7 cellular contexts compared by ENCODE assay signal in genomic region chr17:55446004-55446403, GRCh38. TPM values are rescaled to one million over a fixed set of nuclear protein-coding genes. Genes with fewer than 3 reads are reported as not detected.
DNase-seq lines count a peak whose midpoint lies in the region; ATAC-seq, FAIRE-seq and TF ChIP-seq lines count a peak whose summit lies in the region.
"Not testable (repeated sequence)": the region's sequence is repeated elsewhere in the genome, so short reads cannot be mapped to it uniquely, and the experiment has no call there.

No MANE protein-coding gene starts in this region.

- H2AFZ ChIP-seq in smooth muscle cell (ENCODE audit: low read depth) = peak overlapping the region; percentile 44

- DNase-seq in A549 (ENCODE audit: low read depth in 1 of 2, low spot score in 1 of 2); smooth muscle cell (lab: John Stamatoyannopoulos, UW; ENCODE audit: unreplicated experiment): not testable (repeated sequence)
- peak; percentile 64 for DNase-seq in adipocyte (ENCODE audit: low read depth)
- peak; percentile 39 for DNase-seq in renal cortical epithelial cell (ENCODE audit: low read depth)

- CTCF ChIA-PET in A549 (lab: Yijun Ruan, JAX) = interaction anchor here (0.7 to 1.3 kb wide), 4 partner anchors 12 to 878 kb away, joined by 4 to 10 read pairs (median 4); no protein-coding TSS in a partner anchor

- H3K36me3 ChIP-seq in adipocyte (ENCODE audit: control insufficient read depth, insufficient read depth, low read length, severe bottlenecking); gastroesophageal sphincter; liver (ENCODE audit: control insufficient read depth in 4 of 4, insufficient read depth in 3 of 4, low read depth in 1 of 4, low read length in 3 of 4); muscle layer of duodenum (ENCODE audit: control insufficient read depth in 1 of 2, insufficient read depth in 2 of 2, low read length in 2 of 2); smooth muscle cell (ENCODE audit: low read depth): not testable (repeated sequence)

- H3K4me2 ChIP-seq in A549 = peak overlapping the region; percentile 47
- H3K4me2 ChIP-seq in smooth muscle cell = not testable (repeated sequence)

- 93% methylated on average over 4 of the region's 4 CpGs for WGBS in A549 (ENCODE audit: missing lambda C conversion rate)
- WGBS in gastroesophageal sphincter (ENCODE audit: low coverage in 1 of 2), 2 donors = 67 to 83% methylated on average over 3 of the region's 4 CpGs
- WGBS in liver = 95% methylated on average over 4 of the region's 4 CpGs
- 98% methylated on average over 4 of the region's 4 CpGs for WGBS in smooth muscle cell (ENCODE audit: low lambda C conversion rate)

- H3K9ac ChIP-seq in adipocyte (ENCODE audit: low read length) (peak overlapping the region; percentile 61), liver (ENCODE audit: low read depth in 1 of 2, low read length in 2 of 2) (peak overlapping the region in 1 of 2 donors; percentile 89)
- H3K9ac ChIP-seq in smooth muscle cell (ENCODE audit: low read depth) = not testable (repeated sequence)

- POLR2A ChIA-PET in A549 (lab: Yijun Ruan, JAX) = interaction anchor here (1.6 to 1.7 kb wide), 2 partner anchors 9 to 12 kb away, joined by 3 to 4 read pairs; no protein-coding TSS in a partner anchor

- H3K27me3 ChIP-seq in adipocyte (replicated peaks; ENCODE audit: control insufficient read depth, insufficient read depth, low read length); gastroesophageal sphincter; liver (ENCODE audit: control insufficient read depth in 4 of 4, insufficient read depth in 4 of 4, low read length in 3 of 4); muscle layer of duodenum (ENCODE audit: low read depth, low read length); smooth muscle cell (ENCODE audit: low read depth): not testable (repeated sequence)

- FAIRE-seq in A549 (lab: Jason Lieb, UNC) = not testable (repeated sequence)

- not testable (repeated sequence) for H3K4me3 ChIP-seq in A549; adipocyte (ENCODE audit: low read length); gastroesophageal sphincter; liver (ENCODE audit: low read depth in 1 of 3, low read length in 3 of 3); muscle layer of duodenum (ENCODE audit: low read depth in 1 of 2, low read length in 2 of 2); smooth muscle cell

- not testable (repeated sequence) for H3K79me2 ChIP-seq in smooth muscle cell (ENCODE audit: low read depth)

- TF ChIP-seq CTCF in A549 (IDR thresholded peaks at IDR 0.05); gastroesophageal sphincter (IDR thresholded peaks at IDR 0.05); liver (IDR thresholded peaks at IDR 0.05; ENCODE audit: low read depth, low read length, missing input control); smooth muscle cell (IDR thresholded peaks at IDR 0.05; ENCODE audit: borderline replicate concordance, insufficient read depth, poor library complexity, severe bottlenecking): not testable (repeated sequence)

- TF ChIP-seq RAD21 in A549 (conservative IDR thresholded peaks at IDR 0.05 in 1 of 2, IDR thresholded peaks at IDR 0.05 in 1 of 2); liver (IDR thresholded peaks at IDR 0.05): not testable (repeated sequence)

- peaks cover 76% of the 10 kb centered on the region for H3K4me1 ChIP-seq in A549
- H3K4me1 ChIP-seq in adipocyte (ENCODE audit: control insufficient read depth, insufficient read depth, low read length) = peaks cover 65% of the 10 kb centered on the region
- H3K4me1 ChIP-seq in gastroesophageal sphincter = peaks cover 8 to 79% (median 25%) of the 10 kb centered on the region in 3 donors
- peaks cover 1 to 25% (median 17%) of the 10 kb centered on the region in 4 donors for H3K4me1 ChIP-seq in liver (ENCODE audit: control insufficient read depth in 4 of 4, insufficient read depth in 4 of 4, low read length in 3 of 4)
- peaks cover 0 to 23% of the 10 kb centered on the region in 2 donors for H3K4me1 ChIP-seq in muscle layer of duodenum (ENCODE audit: control insufficient read depth in 1 of 2, insufficient read depth in 2 of 2, low read length in 2 of 2)
- H3K4me1 ChIP-seq in smooth muscle cell (ENCODE audit: low read depth) = peaks cover 16% of the 10 kb centered on the region

- not testable (repeated sequence) for TF ChIP-seq POLR2A in A549 (IDR thresholded peaks at IDR 0.05; ENCODE audit: low read length); gastroesophageal sphincter (IDR thresholded peaks at IDR 0.05)

- H3K9me3 ChIP-seq in A549; adipocyte (ENCODE audit: control insufficient read depth, low read length); gastroesophageal sphincter; liver (ENCODE audit: control insufficient read depth in 4 of 4, low read length in 3 of 4); muscle layer of duodenum (ENCODE audit: control insufficient read depth in 1 of 2, low read length in 2 of 2); smooth muscle cell (replicated peaks; ENCODE audit: low read depth): not testable (repeated sequence)

- not testable (repeated sequence) for H4K20me1 ChIP-seq in smooth muscle cell (ENCODE audit: low read depth)

- TF ChIP-seq EP300 in A549 (IDR thresholded peaks at IDR 0.05); gastroesophageal sphincter (IDR thresholded peaks at IDR 0.05): not testable (repeated sequence)

- H3K27ac ChIP-seq in A549 = peak overlapping the region; percentile 65 to 79
- peak overlapping the region; percentile 88 to 98 (median 90) for H3K27ac ChIP-seq in gastroesophageal sphincter
- H3K27ac ChIP-seq in liver (ENCODE audit: low read depth in 1 of 2, low read length in 2 of 2) = peak overlapping the region; percentile 88 to 92
- H3K27ac ChIP-seq in muscle layer of duodenum (ENCODE audit: low read length) = peak overlapping the region; percentile 24
- H3K27ac ChIP-seq in smooth muscle cell (ENCODE audit: low read depth) = not testable (repeated sequence)

- H3F3A ChIP-seq in smooth muscle cell (ENCODE audit: low read depth) = peaks cover 13% of the 10 kb centered on the region

- not testable (repeated sequence) for ATAC-seq in A549
- peak; percentile 57 for ATAC-seq in gastroesophageal sphincter

RNA-seq across cellular contexts. Expression of gene MMD, which starts 24.4 kb away (rescaled TPM):
- 50.9 and 54.7 TPM in 2 replicates for polyA plus RNA-seq in A549 (2011; rRNA removed)
- polyA plus RNA-seq in A549 (2012; cell fraction: cytosol; rRNA removed) = 15.3 and 22.2 TPM in 2 replicates
- 8.6 and 12.5 TPM in 2 replicates for polyA plus RNA-seq in A549 (2012; cell fraction: nucleus; rRNA removed)
- 16.9 to 25.9 TPM (median 22.5 TPM) in 3 replicates for polyA plus RNA-seq in A549 (2017; fragmentation: RNase III; extraction: RNeasy Plus Mini Kit Qiagen cat#74134 plus additional on column Dnase treatment)
- polyA minus RNA-seq in A549 (2011; rRNA and poly(A)+ RNA removed) = 24.2 and 38.4 TPM in 2 replicates
- 10 to 100 TPM; 18.0 to 37.9 (median 29.1) TPM for total RNA-seq in gastroesophageal sphincter
- total RNA-seq in liver = 10 to 100 TPM; 12.9 to 18.7 TPM
- 1 to 10 TPM; 4.9 to 9.9 TPM for polyA plus RNA-seq in liver
- 33.1 and 57.5 TPM in 2 replicates for total RNA-seq in renal cortical epithelial cell
- total RNA-seq in smooth muscle cell = 18.0 and 31.3 TPM in 2 replicates
- 14.3 and 19.6 TPM in 2 replicates for polyA plus RNA-seq in smooth muscle cell
